Comparison of ENCODE assay signal across 8 cellular contexts in genomic region chr17:31320791-31321190, GRCh38. TPM values are rescaled to one million over a fixed set of nuclear protein-coding genes. Genes with fewer than 3 reads are reported as not detected.
DNase-seq lines count a peak whose midpoint lies in the region; ATAC-seq, FAIRE-seq and TF ChIP-seq lines count a peak whose summit lies in the region.

No MANE protein-coding gene starts in this region.

- H3K27ac ChIP-seq in OCI-LY1 (ENCODE audit: low read depth, low read length, poor library complexity, severe bottlenecking) (peak overlapping the region; percentile 98), colonic mucosa (peak overlapping the region; percentile 48), rectal smooth muscle tissue (ENCODE audit: low read depth, low read length) (no peak overlapping the region)

- H4K20me1 ChIP-seq in OCI-LY1 (ENCODE audit: insufficient read depth, low read length), result no peaks in the 10 kb centered on the region

- DNase-seq in GM12865 (ENCODE audit: low read depth) (peak; percentile 33), colonic mucosa (no peak), GM12892 (ENCODE audit: insufficient read length) (no peak), mucosa of gallbladder (ENCODE audit: low spot score) (no peak)

- ATAC-seq in GM18858 (IDR thresholded peaks at IDR 0.05; ENCODE audit: unreplicated experiment), result no peak
- ATAC-seq in GM18870 (IDR thresholded peaks at IDR 0.05; ENCODE audit: unreplicated experiment), result no peak

- FAIRE-seq in GM12892 (lab: Jason Lieb, UNC), result no peak

- H3K4me1 ChIP-seq in OCI-LY1 (ENCODE audit: insufficient read depth, low read length, severe bottlenecking), result peaks cover 47% of the 10 kb centered on the region
- H3K4me1 ChIP-seq in colonic mucosa, result no peaks in the 10 kb centered on the region
- H3K4me1 ChIP-seq in rectal smooth muscle tissue (ENCODE audit: control insufficient read depth, insufficient read depth, low read length), result no peaks in the 10 kb centered on the region

- no peaks in the 10 kb centered on the region for H3K9me2 ChIP-seq in OCI-LY1 (ENCODE audit: low read depth, low read length)

- H3K4me3 ChIP-seq in GM12865 (ENCODE audit: low read depth, low read length) (peak overlapping the region; percentile 85), OCI-LY1 (ENCODE audit: low read depth, low read length, poor library complexity, severe bottlenecking) (peak overlapping the region; percentile 89), colonic mucosa (peak overlapping the region; percentile 3), rectal smooth muscle tissue (ENCODE audit: low read length) (peak overlapping the region; percentile 20)

- 0 out of 2 replicates have a peak, but pooled peaks cover 4% of the 10 kb centered on the region for H3F3A ChIP-seq in OCI-LY1 (ENCODE audit: insufficient read depth, low read length)

- H3K36me3 ChIP-seq in OCI-LY1 (ENCODE audit: insufficient read depth, low read length), result peaks cover 31% of the 10 kb centered on the region
- no peaks in the 10 kb centered on the region for H3K36me3 ChIP-seq in colonic mucosa
- H3K36me3 ChIP-seq in rectal smooth muscle tissue (ENCODE audit: control insufficient read depth, insufficient read depth, low read length), result no peaks in the 10 kb centered on the region

- H3K9ac ChIP-seq in OCI-LY1 (ENCODE audit: low read length) (peak overlapping the region; percentile 82), colonic mucosa (ENCODE audit: low read depth in 2 of 2, low read length in 2 of 2) (no peak overlapping the region), rectal smooth muscle tissue (ENCODE audit: low read length) (no peak overlapping the region)

- intact Hi-C loops in colonic mucosa (cut with DNase I), result no loop called here

- peak overlapping the region; percentile 72 for H3K4me2 ChIP-seq in OCI-LY1 (ENCODE audit: low read length)

- no peaks in the 10 kb centered on the region for H3K9me3 ChIP-seq in OCI-LY1 (ENCODE audit: low read length)
- no peaks in the 10 kb centered on the region for H3K9me3 ChIP-seq in colonic mucosa

- no peak overlapping the region for H2AFZ ChIP-seq in OCI-LY1 (ENCODE audit: low read length)

- TF ChIP-seq CTCF in GM12865 (IDR thresholded peaks at IDR 0.05; ENCODE audit: insufficient read depth, low read depth, low read length, missing control alignments), result no peak
- no peak for TF ChIP-seq CTCF in OCI-LY1 (IDR thresholded peaks at IDR 0.05; ENCODE audit: low read length)
- TF ChIP-seq CTCF in colonic mucosa (IDR thresholded peaks at IDR 0.05), result no peak

- H3K79me2 ChIP-seq in OCI-LY1 (ENCODE audit: insufficient read depth, low read length), result peaks cover 48% of the 10 kb centered on the region

- no peak for TF ChIP-seq POLR2A in GM12892 (IDR thresholded peaks at IDR 0.05; ENCODE audit: low read depth, low read length)

- no peaks in the 10 kb centered on the region for H3K27me3 ChIP-seq in OCI-LY1 (ENCODE audit: insufficient read depth, low read length)
- H3K27me3 ChIP-seq in colonic mucosa, result no peaks in the 10 kb centered on the region
- H3K27me3 ChIP-seq in rectal smooth muscle tissue (ENCODE audit: control insufficient read depth, insufficient read depth, low read length), result no peaks in the 10 kb centered on the region

RNA-seq across cellular contexts. Expression of gene EVI2A, which starts 0.6 kb away (rescaled TPM):
- 1 to 10 TPM; 2.6 to 7.4 TPM for total RNA-seq in colonic mucosa
- 35.4 TPM for polyA plus RNA-seq in GM12892 (2012; ENCODE audit: missing spikeins)
- total RNA-seq in mucosa of gallbladder, result 10.9 TPM

RNA-seq across cellular contexts. Expression of gene EVI2B, which starts 6.9 kb away (rescaled TPM):
- 1 to 10 TPM; 2.2 to 8.5 TPM for total RNA-seq in colonic mucosa
- polyA plus RNA-seq in GM12892 (2012; ENCODE audit: missing spikeins), result 58.3 TPM
- 13.0 TPM for total RNA-seq in mucosa of gallbladder

RNA-seq across cellular contexts. Expression of gene OMG, which starts 23.8 kb away (rescaled TPM):
- total RNA-seq in colonic mucosa (under 1 TPM in 1 of 2 donors, not detected in 1; 0.40 TPM), mucosa of gallbladder (2.3 TPM)
- 3.9 TPM for polyA plus RNA-seq in GM12892 (2012; ENCODE audit: missing spikeins)

Comparison
In these comparisons a context has a peak if more than half of its experiments do, and no peak if none do; other contexts are left out.
1. H3K4me3 ChIP-seq: peak in every context shown above with its lines; median percentile 89 in OCI-LY1; 85 in GM12865; 20 in rectal smooth muscle tissue; 3 in colonic mucosa.